ENCODE assay signal across 8 cellular contexts in the genomic region with DNA sequence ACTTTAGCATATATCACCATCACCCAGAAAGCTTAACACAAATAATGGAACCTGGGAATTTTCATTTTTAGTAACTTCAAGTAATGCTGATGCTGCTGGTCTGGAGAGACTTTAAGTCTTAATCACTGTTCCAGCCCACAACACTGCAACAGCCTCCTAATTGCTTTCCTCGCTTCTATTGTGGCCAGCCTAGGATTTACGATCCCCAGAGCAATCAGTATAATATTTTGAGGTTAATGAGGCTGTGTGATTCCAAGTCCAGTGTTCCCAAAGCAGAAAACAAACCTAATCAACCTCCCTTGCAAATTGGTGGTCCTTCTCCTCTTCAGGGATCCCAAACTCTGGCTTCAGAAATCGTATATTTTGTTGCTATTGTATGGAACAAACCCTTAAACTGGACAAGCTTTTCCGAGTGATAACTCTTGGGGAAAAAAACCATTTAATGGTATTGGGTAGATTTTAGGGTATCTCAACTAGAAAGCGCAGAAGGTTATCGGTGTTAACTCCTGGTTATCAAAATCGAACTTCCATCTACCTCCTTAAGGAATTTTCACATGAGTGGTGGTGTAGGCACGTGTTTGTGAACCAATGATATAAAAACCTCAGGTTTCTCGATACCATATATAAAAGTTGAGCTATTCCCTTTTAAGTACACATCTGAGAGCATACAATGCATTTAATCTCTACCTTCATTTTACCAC. TPM values are rescaled to one million over a fixed set of nuclear protein-coding genes. Genes with fewer than 3 reads are reported as not detected.
DNase-seq lines count a peak whose midpoint lies in the region; ATAC-seq and TF ChIP-seq lines count a peak whose summit lies in the region.

No MANE protein-coding gene starts in this region.

- TF ChIP-seq CTCF in heart right ventricle (IDR thresholded peaks at IDR 0.05) (no peak), ascending aorta (IDR thresholded peaks at IDR 0.05) (no peak), lung (IDR thresholded peaks at IDR 0.05; ENCODE audit: control extremely low read depth, extremely low read depth) (no peak), uterus (IDR thresholded peaks at IDR 0.05) (no peak)

- ATAC-seq in heart right ventricle (no peak), left ventricle myocardium superior (no peak), lung (ENCODE audit: insufficient read depth, low FRiP score) (no peak), GM21367 (IDR thresholded peaks at IDR 0.05; ENCODE audit: unreplicated experiment) (no peak), HG03135 (IDR thresholded peaks at IDR 0.05; ENCODE audit: unreplicated experiment) (no peak)

- peak overlapping the region in 9 of 10 donors; percentile 35 to 61 (median 57) for H3K4me3 ChIP-seq in heart right ventricle
- H3K4me3 ChIP-seq in ascending aorta, result peak overlapping the region; percentile 62 to 71
- no peak overlapping the region for H3K4me3 ChIP-seq in lung
- peak overlapping the region in 1 of 2 donors; percentile 42 for H3K4me3 ChIP-seq in uterus

- intact Hi-C loops in heart right ventricle (cut with DNase I), result no loop called here
- intact Hi-C loops in left ventricle myocardium superior (cut with micrococcal nuclease), result no loop called here
- intact Hi-C loops in ascending aorta (cut with DNase I), result no loop called here
- intact Hi-C loops in uterus (cut with DNase I; ENCODE audit: low total_unique reads), result no loop called here

- H3K9me3 ChIP-seq in heart right ventricle, result no peaks in the 10 kb centered on the region
- H3K9me3 ChIP-seq in ascending aorta, result no peaks in the 10 kb centered on the region
- no peaks in the 10 kb centered on the region for H3K9me3 ChIP-seq in lung (ENCODE audit: control insufficient read depth in 2 of 2, insufficient read depth in 1 of 2, low read length in 1 of 2)
- H3K9me3 ChIP-seq in uterus, result no peaks in the 10 kb centered on the region

- H3K36me3 ChIP-seq in heart right ventricle (peaks cover 0 to 26% (median 0%) of the 10 kb centered on the region in 9 donors), ascending aorta (no peaks in the 10 kb centered on the region), lung (ENCODE audit: control insufficient read depth in 2 of 2, insufficient read depth in 2 of 2, low read length in 2 of 2) (peaks cover 0 to 8% of the 10 kb centered on the region in 2 donors), uterus (no peaks in the 10 kb centered on the region)

- no peak for TF ChIP-seq POLR2A in uterus (IDR thresholded peaks at IDR 0.05)

- H3K4me1 ChIP-seq in heart right ventricle (peaks cover 0 to 52% (median 36%) of the 10 kb centered on the region in 9 donors), ascending aorta (peaks cover 9 to 24% of the 10 kb centered on the region in 2 donors), lung (ENCODE audit: control insufficient read depth in 2 of 2, insufficient read depth in 2 of 2, low read length in 2 of 2) (peaks cover 1 to 23% of the 10 kb centered on the region in 2 donors), uterus (peaks cover 0 to 18% of the 10 kb centered on the region in 2 donors)

- DNase-seq in heart right ventricle, result peak in 1 of 2 donors; percentile 1
- no peak for DNase-seq in left ventricle myocardium superior
- no peak for DNase-seq in ascending aorta (ENCODE audit: low spot score in 2 of 2)
- no peak for DNase-seq in lung (ENCODE audit: low spot score)
- no peak for DNase-seq in uterus
- no peak for DNase-seq in HUDEP-2 (lab: John Stamatoyannopoulos, UW; ENCODE audit: unreplicated experiment in 76 of 76)

- WGBS in heart right ventricle, 2 donors, result 34 to 47% methylated on average over 9 of the region's 9 CpGs
- 29 to 36% methylated on average over 9 of the region's 9 CpGs for WGBS in lung, 2 donors

- H3K27ac ChIP-seq in heart right ventricle, result peak overlapping the region in 4 of 10 donors; percentile 56 to 87 (median 64)
- peak overlapping the region; percentile 83 to 86 for H3K27ac ChIP-seq in ascending aorta
- peak overlapping the region; percentile 14 to 64 for H3K27ac ChIP-seq in lung (ENCODE audit: low read depth in 1 of 2, low read length in 1 of 2)
- peak overlapping the region; percentile 81 to 85 for H3K27ac ChIP-seq in uterus

- no peaks in the 10 kb centered on the region for H3K27me3 ChIP-seq in heart right ventricle
- no peaks in the 10 kb centered on the region for H3K27me3 ChIP-seq in ascending aorta
- no peaks in the 10 kb centered on the region for H3K27me3 ChIP-seq in lung (ENCODE audit: control insufficient read depth, insufficient read depth)
- H3K27me3 ChIP-seq in uterus, result no peaks in the 10 kb centered on the region

RNA-seq across cellular contexts. Expression of gene BOLA1, which starts 50.0 kb away (rescaled TPM):
- total RNA-seq in heart right ventricle (10 to 100 TPM; 12.9 to 20.0 (median 15.8) TPM), left ventricle myocardium superior (16.7 TPM), ascending aorta (36.7 TPM), lung (10 to 100 TPM; 12.5 to 14.2 TPM), uterus (10 to 100 TPM in 3 of 4 donors, 1 to 10 TPM in 1; 2.1 to 51.2 (median 15.3) TPM)
- polyA plus RNA-seq in heart right ventricle (10 to 100 TPM; 22.7 to 33.6 TPM), lung (10 to 100 TPM; 16.8 to 28.5 TPM)
